Comparison of ENCODE assay signal across 9 cellular contexts in the genomic region with DNA sequence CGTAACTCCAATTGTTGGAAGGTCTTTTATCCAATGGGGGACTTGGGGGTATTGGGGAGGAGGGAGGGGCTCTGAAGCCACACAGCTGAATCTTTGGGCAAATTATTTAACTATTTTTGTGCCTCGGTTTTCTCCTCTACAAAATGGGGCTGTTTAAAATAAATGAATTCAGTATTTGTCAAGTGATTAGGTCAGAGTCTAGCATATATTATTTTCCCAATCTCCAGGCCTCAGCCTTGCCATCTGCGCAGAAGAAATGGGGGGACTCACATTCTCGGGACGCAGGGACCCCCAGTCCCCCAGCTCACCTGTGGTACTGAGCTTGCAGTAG. TPM values are rescaled to one million over a fixed set of nuclear protein-coding genes. Genes with fewer than 3 reads are reported as not detected.
A peak's percentile ranks its signal among the peaks of the same experiment; 100 is the strongest.
DNase-seq lines count a peak whose midpoint lies in the region; ATAC-seq and TF ChIP-seq lines count a peak whose summit lies in the region.
"Had no signal": no experiment of that assay in that cellular context is flagged by ENCODE, and none has a peak within 500 bp of the region (broad histone marks: within the 10 kb centered on the region; RNA-seq: fewer than 3 reads in every experiment).

No MANE protein-coding gene starts in this region.

- no TSS peak for BruUV-seq in OCI-LY7 (replicated peaks; lab: Mats Ljungman, UMichigan)

- 59% methylated on average over 5 of the region's 5 CpGs; no CpG with 5 or more reads in 1 of the 2 experiments for WGBS in endodermal cell (ENCODE audit: insufficient coverage in 1 of 2, insufficient read length in 1 of 2), 2 experiments
- 44 to 49% methylated on average over 5 of the region's 5 CpGs for WGBS in aorta, 2 donors

- peaks cover 40% of the 10 kb centered on the region; the same call in 1 of the 2 replicates for H3K79me2 ChIP-seq in OCI-LY7 (ENCODE audit: insufficient read depth, low read depth, low read length)

- H2AFZ ChIP-seq in OCI-LY7 (ENCODE audit: low read length) (no peak overlapping the region), neuron (ENCODE audit: low read depth, low read length) (no peak overlapping the region)

- peak overlapping the region; percentile 86 for H3K4me3 ChIP-seq in OCI-LY7 (ENCODE audit: low read depth, low read length, poor library complexity, severe bottlenecking)
- H3K4me3 ChIP-seq in endodermal cell (ENCODE audit: low read length): peak overlapping the region; percentile 87
- peak overlapping the region; percentile 64 for H3K4me3 ChIP-seq in neuron (ENCODE audit: low read length)
- peak overlapping the region in 1 of 2 donors; percentile 99 for H3K4me3 ChIP-seq in aorta (ENCODE audit: low read length in 2 of 2)

- peaks cover 49% of the 10 kb centered on the region for H3K4me1 ChIP-seq in OCI-LY7 (ENCODE audit: insufficient read depth, low read length, poor library complexity, severe bottlenecking)
- H3K4me1 ChIP-seq in endodermal cell (ENCODE audit: control insufficient read depth, insufficient read depth, low read length): peaks cover 6% of the 10 kb centered on the region
- peaks cover 15% of the 10 kb centered on the region for H3K4me1 ChIP-seq in neuron (ENCODE audit: insufficient read depth, low read length)
- no peaks in the 10 kb centered on the region for H3K4me1 ChIP-seq in aorta (ENCODE audit: control insufficient read depth in 1 of 2, insufficient read depth in 2 of 2, low read length in 2 of 2)

- CTCF ChIA-PET in OCI-LY7 (lab: Charles Lee; ENCODE audit: unreplicated experiment): no interaction called here

- TF ChIP-seq CTCF in CD14-positive monocyte (IDR thresholded peaks at IDR 0.05): no peak
- TF ChIP-seq CTCF in OCI-LY7 (conservative IDR thresholded peaks at IDR 0.05; ENCODE audit: low read length): no peak
- no peak for TF ChIP-seq CTCF in endodermal cell (conservative IDR thresholded peaks at IDR 0.05)

- DNase-seq in CD14-positive monocyte (ENCODE audit: low spot score) (no peak), OCI-LY7 (ENCODE audit: low spot score) (no peak), endodermal cell (no peak), aorta (no peak)
- no peak for DNase-seq in stimulated activated CD4-positive, alpha-beta T cell treated with anti-CD3 and anti-CD28 coated beads, Interleukin-1b, Interleukin-23, amount 100 ng/mL, for 48 hours
- DNase-seq: NCI-H2029 treated with DMSO at 0.1 percent for 48 hours had no signal

- H3K36me3 Mint-ChIP-seq in CD14-positive monocyte (peaks cover 27 to 42% of the 10 kb centered on the region in 2 donors), endodermal cell (ENCODE audit: low read depth) (peaks cover 35% of the 10 kb centered on the region)

- H3K4me1 Mint-ChIP-seq in CD14-positive monocyte (peaks cover 21% of the 10 kb centered on the region), endodermal cell (peaks cover 23% of the 10 kb centered on the region)

- no peaks in the 10 kb centered on the region for H3K9me2 ChIP-seq in OCI-LY7 (ENCODE audit: insufficient read depth, low read length)

- H3K27ac ChIP-seq in OCI-LY7 (ENCODE audit: low read depth, low read length, poor library complexity, severe bottlenecking) (peak overlapping the region; percentile 91), endodermal cell (ENCODE audit: low read depth, low read length) (no peak overlapping the region), aorta (ENCODE audit: low read depth in 1 of 2, low read length in 2 of 2) (peak overlapping the region in 1 of 2 donors; percentile 9)

- H3K27ac Mint-ChIP-seq in CD14-positive monocyte (peak overlapping the region; percentile 22 to 82 (median 61)), endodermal cell (peak overlapping the region; percentile 64)

- H3K27me3 Mint-ChIP-seq in CD14-positive monocyte (ENCODE audit: low read depth in 3 of 3): peaks cover 2 to 6% (median 3%) of the 10 kb centered on the region in 3 donors
- no peaks in the 10 kb centered on the region for H3K27me3 Mint-ChIP-seq in endodermal cell (ENCODE audit: insufficient read depth)

- H4K20me1 ChIP-seq in OCI-LY7 (ENCODE audit: insufficient read depth, low read length): peaks cover 4% of the 10 kb centered on the region; the same call in 1 of the 2 replicates

- peaks cover 53% of the 10 kb centered on the region for H3K36me3 ChIP-seq in OCI-LY7 (ENCODE audit: insufficient read depth, low read length)
- peaks cover 41% of the 10 kb centered on the region for H3K36me3 ChIP-seq in endodermal cell (ENCODE audit: control insufficient read depth, insufficient read depth, low read length)
- peaks cover 25% of the 10 kb centered on the region for H3K36me3 ChIP-seq in neuron (ENCODE audit: insufficient read depth, low read length)
- H3K36me3 ChIP-seq in aorta (ENCODE audit: control insufficient read depth in 1 of 2, insufficient read depth in 2 of 2, low read length in 1 of 2): peaks cover 0 to 3% of the 10 kb centered on the region in 2 donors

- intact Hi-C loops in CD14-positive monocyte (cut with micrococcal nuclease) (no loop called here), OCI-LY7 (cut with micrococcal nuclease; ENCODE audit: unreplicated experiment) (no loop called here), aorta (cut with DNase I) (loop anchor here in 1 of 2 donors (5.0 kb wide), 1 partner anchor 109 kb away; no protein-coding TSS in a partner anchor)

- ATAC-seq in aorta (ENCODE audit: low FRiP score): no peak
- no peak for ATAC-seq in HG03135 (IDR thresholded peaks at IDR 0.05; ENCODE audit: unreplicated experiment)
- no peak for ATAC-seq in HG02642 (IDR thresholded peaks at IDR 0.05; ENCODE audit: poor library complexity, unreplicated experiment)

- H3K9me3 ChIP-seq in OCI-LY7 (ENCODE audit: low read length): no peaks in the 10 kb centered on the region
- H3K9me3 ChIP-seq in endodermal cell (ENCODE audit: control insufficient read depth, low read length): no peaks in the 10 kb centered on the region
- H3K9me3 ChIP-seq in neuron (ENCODE audit: low read length): no peaks in the 10 kb centered on the region
- no peaks in the 10 kb centered on the region for H3K9me3 ChIP-seq in aorta (ENCODE audit: control insufficient read depth, low read length)

- H3K27me3 ChIP-seq in endodermal cell (ENCODE audit: control insufficient read depth, insufficient read depth, low read length, poor library complexity, severe bottlenecking): no peaks in the 10 kb centered on the region
- H3K27me3 ChIP-seq in neuron (ENCODE audit: insufficient read depth, low read length): peaks cover 3% of the 10 kb centered on the region
- no peaks in the 10 kb centered on the region for H3K27me3 ChIP-seq in aorta (ENCODE audit: control insufficient read depth in 1 of 2, insufficient read depth in 2 of 2, low read length in 1 of 2)

- H3K9me3 Mint-ChIP-seq in CD14-positive monocyte (no peaks in the 10 kb centered on the region), endodermal cell (no peaks in the 10 kb centered on the region)

- H3K4me2 ChIP-seq in OCI-LY7 (ENCODE audit: low read length): peak overlapping the region; percentile 99

- peak overlapping the region; percentile 69 for H3K9ac ChIP-seq in endodermal cell (ENCODE audit: extremely low read depth, low read length, poor library complexity, severe bottlenecking)

- H3K4me3 Mint-ChIP-seq in CD14-positive monocyte (peak overlapping the region; percentile 71 to 76), endodermal cell (peak overlapping the region; percentile 72)

- POLR2A ChIA-PET in OCI-LY7 (lab: Charles Lee): interaction anchor here (0.7 to 2.1 kb wide), 2 partner anchors 25 to 1177 kb away, joined by 4 to 5 read pairs; no protein-coding TSS in a partner anchor

RNA-seq across cellular contexts. Expression of gene TLE5, which starts 1.5 kb away (rescaled TPM):
- polyA plus RNA-seq in CD14-positive monocyte (10 to 100 TPM; 27.5 to 34.4 TPM), aorta (100 to 1,000 TPM; 598 to 642 TPM)
- total RNA-seq in OCI-LY7 (2014; rRNA removed; shearing (Covaris generic)): 424 and 448 TPM in 2 replicates
- total RNA-seq in OCI-LY7 (2022) (376 and 463 TPM in 2 replicates), endodermal cell (100 to 1,000 TPM; 488 to 575 TPM), aorta (100 to 1,000 TPM; 305 to 374 TPM)
- polyA plus RNA-seq in endodermal cell (2013, experiment 1 of 2): 171 TPM
- 199 TPM for polyA plus RNA-seq in endodermal cell (2013, experiment 2 of 2)

RNA-seq across cellular contexts. Expression of gene TLE2, which starts 31.7 kb away (rescaled TPM):
- polyA plus RNA-seq in CD14-positive monocyte (not detected), aorta (100 to 1,000 TPM in 1 of 2 donors, 10 to 100 TPM in 1; 32.7 to 127 TPM)
- 1.6 and 1.7 TPM in 2 replicates for total RNA-seq in OCI-LY7 (2014; rRNA removed; shearing (Covaris generic))
- total RNA-seq in OCI-LY7 (2022) (1.1 and 1.2 TPM in 2 replicates), endodermal cell (10 to 100 TPM; 75.0 to 80.3 TPM), aorta (10 to 100 TPM; 32.9 to 54.8 TPM)
- polyA plus RNA-seq in endodermal cell (2013, experiment 1 of 2): 8.9 TPM
- 10.2 TPM for polyA plus RNA-seq in endodermal cell (2013, experiment 2 of 2)

RNA-seq across cellular contexts. Expression of gene GNA11, which starts 33.3 kb away (rescaled TPM):
- polyA plus RNA-seq in CD14-positive monocyte (under 1 TPM; 0.25 to 0.37 TPM), aorta (10 to 100 TPM; 43.2 to 44.2 TPM)
- 12.9 and 13.4 TPM in 2 replicates for total RNA-seq in OCI-LY7 (2014; rRNA removed; shearing (Covaris generic))
- total RNA-seq in OCI-LY7 (2022) (10.1 and 14.3 TPM in 2 replicates), endodermal cell (10 to 100 TPM; 26.5 to 29.0 TPM), aorta (10 to 100 TPM; 57.1 to 65.6 TPM)
- polyA plus RNA-seq in endodermal cell (2013, experiment 1 of 2): 21.8 TPM
- 17.4 TPM for polyA plus RNA-seq in endodermal cell (2013, experiment 2 of 2)

Comparison
In these comparisons a context has a peak if more than half of its experiments do, and no peak if none do; other contexts are left out.
1. RNA of gene TLE2, which starts 31.7 kb away (total RNA-seq): 75.0 to 80.3 TPM in endodermal cell and 32.9 to 54.8 TPM in aorta; 1.1 to 1.7 TPM in OCI-LY7; every median in the first group is over 10 times any median in the second.